ENCODE assay signal across 23 cellular contexts in genomic region chr6:42510795-42511194, GRCh38.
"Had no signal": no experiment of that assay in that cellular context is flagged by ENCODE, and none has a peak within 500 bp of the region (broad histone marks: within the 10 kb centered on the region; RNA-seq: fewer than 3 reads in every experiment).

No MANE protein-coding gene starts in this region.

- H3K4me3 ChIP-seq: body of pancreas, coronary artery, gastrocnemius medialis, heart left ventricle, lower lobe of right lung, tibial artery, vagina had no signal

- DNase-seq: activated CD4-positive, alpha-beta T cell treated with anti-CD3 and anti-CD28 coated beads, Interleukin-2, amount 10 ng/mL, durations not matched to agents 24 days and 14 days; activated CD4-positive, CD25-positive, alpha-beta regulatory T cell; activated CD8-positive, alpha-beta memory T cell treated with anti-CD3 and anti-CD28 coated beads, Interleukin-2, amount 50 U/mL, for 4 hours; activated CD8-positive, alpha-beta T cell treated with anti-CD3 and anti-CD28 coated beads, Interleukin-2, amount 10 ng/mL, durations not matched to agents 7 days and 5 days; activated gamma-delta T cell treated with Interleukin-2 at 50 U/mL for 16 hours; activated T-cell treated with anti-CD3 and anti-CD28 coated beads, Interleukin-2, amount 50 U/mL, for 48 hours; amygdala; body of pancreas; caudate nucleus; gastrocnemius medialis; heart left ventricle; left colon; lower lobe of right lung; nephron progenitor cell; occipital lobe; stimulated activated CD4-positive, alpha-beta T cell treated with anti-CD3 and anti-CD28 coated beads, Interleukin-15, amount 100 ng/mL, for 24 hours; stimulated activated CD4-positive, alpha-beta T cell treated with anti-CD3 and anti-CD28 coated beads, Interleukin-4, amount 100 ng/mL, for 24 hours; stimulated activated naive CD4-positive, alpha-beta T cell; tibial artery had no signal

- H3K27ac Mint-ChIP-seq: activated CD4-positive, alpha-beta T cell treated with anti-CD3 and anti-CD28 coated beads, Interleukin-2, amount 10 ng/mL, durations not matched to agents 24 days and 14 days; activated CD8-positive, alpha-beta T cell treated with anti-CD3 and anti-CD28 coated beads, Interleukin-2, amount 10 ng/mL, durations not matched to agents 7 days and 5 days; activated naive CD8-positive, alpha-beta T cell; nephron progenitor cell had no signal

- H3K9me3 ChIP-seq: body of pancreas, gastrocnemius medialis, heart left ventricle, lower lobe of right lung, tibial artery, vagina had no signal

- H3K36me3 ChIP-seq: gastrocnemius medialis, heart left ventricle, lower lobe of right lung, tibial artery, vagina had no signal

- H3K4me3 Mint-ChIP-seq: activated CD4-positive, alpha-beta T cell treated with anti-CD3 and anti-CD28 coated beads, Interleukin-2, amount 10 ng/mL, durations not matched to agents 24 days and 14 days; activated CD8-positive, alpha-beta T cell treated with anti-CD3 and anti-CD28 coated beads, Interleukin-2, amount 10 ng/mL, durations not matched to agents 7 days and 5 days; activated naive CD8-positive, alpha-beta T cell; nephron progenitor cell had no signal

- H3K27me3 ChIP-seq: body of pancreas, gastrocnemius medialis, heart left ventricle, tibial artery, vagina had no signal

- H3K27me3 Mint-ChIP-seq: activated naive CD8-positive, alpha-beta T cell had no signal

- H3K27ac ChIP-seq: body of pancreas, coronary artery, epithelial cell of prostate, gastrocnemius medialis, heart left ventricle, lower lobe of right lung, tibial artery, vagina had no signal

- H3K9me3 Mint-ChIP-seq: activated CD4-positive, alpha-beta T cell treated with anti-CD3 and anti-CD28 coated beads, Interleukin-2, amount 10 ng/mL, durations not matched to agents 24 days and 14 days; nephron progenitor cell had no signal

- H3K36me3 Mint-ChIP-seq: activated naive CD8-positive, alpha-beta T cell had no signal

- H3K4me1 ChIP-seq: body of pancreas, gastrocnemius medialis, lower lobe of right lung, tibial artery, vagina had no signal

- ATAC-seq: activated CD8-positive, alpha-beta T cell treated with anti-CD3 and anti-CD28 coated beads, Interleukin-2, amount 10 ng/mL, durations not matched to agents 7 days and 5 days; body of pancreas; gastrocnemius medialis; heart left ventricle; left colon; lower lobe of right lung had no signal
